11 cellular contexts compared by ENCODE assay signal in the genomic region with DNA sequence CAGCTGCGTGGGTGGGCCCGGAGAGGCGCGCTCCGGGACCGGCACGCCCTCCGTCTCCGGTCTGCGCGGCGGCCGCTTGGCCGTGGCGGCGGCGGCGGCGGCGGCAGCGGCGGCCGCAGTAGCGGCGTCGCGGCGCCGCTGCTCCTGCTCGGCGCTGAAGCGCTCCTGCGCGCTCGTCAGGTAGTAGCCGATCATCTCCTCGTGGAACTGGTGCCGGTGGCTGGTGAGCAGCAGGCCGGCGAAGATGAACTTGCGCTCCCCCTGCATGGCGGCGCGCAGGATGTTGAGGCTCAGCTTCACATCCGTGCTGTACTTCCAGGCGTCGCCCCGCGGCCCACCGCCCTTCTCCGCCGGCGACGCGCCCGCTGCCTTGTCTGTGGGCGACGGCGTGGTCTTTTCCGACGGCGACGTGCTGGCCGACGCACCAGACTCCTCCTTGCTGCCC.
DNase-seq lines count a peak whose midpoint lies in the region; TF ChIP-seq lines count a peak whose summit lies in the region.
"Had no signal": no experiment of that assay in that cellular context is flagged by ENCODE, and none has a peak within 500 bp of the region (broad histone marks: within the 10 kb centered on the region; RNA-seq: fewer than 3 reads in every experiment).

No MANE protein-coding gene starts in this region.

- H3K9me3 ChIP-seq in prostate gland (no peaks in the 10 kb centered on the region), colonic mucosa (no peaks in the 10 kb centered on the region)
- H3K9me3 ChIP-seq: heart right ventricle had no signal

- peaks cover 2% of the 10 kb centered on the region for H3K27me3 ChIP-seq in prostate gland (replicated peaks; ENCODE audit: insufficient read depth)
- no peaks in the 10 kb centered on the region for H3K27me3 ChIP-seq in colonic mucosa

- H3K4me3 ChIP-seq in iPS-11a (ENCODE audit: low read depth, low read length) (peak overlapping the region; percentile 4), prostate gland (no peak overlapping the region), colonic mucosa (no peak overlapping the region)

- no peak for TF ChIP-seq CTCF in prostate gland (IDR thresholded peaks at IDR 0.05)
- no peak for TF ChIP-seq CTCF in colonic mucosa (IDR thresholded peaks at IDR 0.05)

- intact Hi-C loops in prostate gland (cut with DNase I) = loop anchor here (10.0 kb wide), 1 partner anchor 119 kb away; no protein-coding TSS in a partner anchor
- intact Hi-C loops in colonic mucosa (cut with DNase I) = loop anchor here (10.0 kb wide), 1 partner anchor 159 kb away; the partner anchor contains the start of gene KLF13

- TF ChIP-seq POLR2A in prostate gland (IDR thresholded peaks at IDR 0.05) = no peak

- H3K36me3 ChIP-seq in prostate gland = no peaks in the 10 kb centered on the region
- H3K36me3 ChIP-seq in colonic mucosa = no peaks in the 10 kb centered on the region
- H3K36me3 ChIP-seq: heart right ventricle had no signal

- DNase-seq in T follicular helper cell (ENCODE audit: low read depth) (peak; percentile 25), prostate gland (ENCODE audit: low spot score) (no peak), colonic mucosa (no peak), HK-2 (ENCODE audit: unreplicated experiment) (no peak), superior temporal gyrus (ENCODE audit: extremely low spot score) (no peak)
- peak; percentile 44 to 64 for DNase-seq in activated T-cell treated with anti-CD3 and anti-CD28 coated beads, Interleukin-2, amount 50 U/mL, for 48 hours
- DNase-seq in stimulated activated naive CD4-positive, alpha-beta T cell (lab: John Stamatoyannopoulos, UW) = peak in 5 of 6 experiments; percentile 8 to 47 (median 24)
- DNase-seq: DMS53, heart right ventricle, NCI-H1105 treated with DMSO at 0.1 percent for 48 hours had no signal

- no peak overlapping the region for H3K9ac ChIP-seq in colonic mucosa (ENCODE audit: low read depth in 2 of 2, low read length in 2 of 2)

- H3K27ac ChIP-seq in prostate gland = no peak overlapping the region
- H3K27ac ChIP-seq in colonic mucosa = no peak overlapping the region
- H3K27ac ChIP-seq: heart right ventricle had no signal

- H3K4me1 ChIP-seq in prostate gland (replicated peaks) (no peaks in the 10 kb centered on the region), colonic mucosa (peaks cover 5% of the 10 kb centered on the region)

- WGBS in prostate gland = 51% methylated on average over 35 of the region's 65 CpGs

Comparison
In these comparisons a context has a peak if more than half of its experiments do, and no peak if none do; other contexts are left out.
1. DNase-seq: peak in T follicular helper cell (single experiment), activated T-cell treated with anti-CD3 and anti-CD28 coated beads, Interleukin-2, amount 50 U/mL, for 48 hours (2 of 2) and stimulated activated naive CD4-positive, alpha-beta T cell (5 of 6); none in prostate gland (single experiment), colonic mucosa (single experiment), HK-2 (single experiment) and superior temporal gyrus (single experiment).